In genomic region chr4:77852892-77853495, GRCh38 we compare ENCODE assay signal across 8 cellular contexts. TPM values are rescaled to one million over a fixed set of nuclear protein-coding genes. Genes with fewer than 3 reads are reported as not detected.
DNase-seq lines count a peak whose midpoint lies in the region; ATAC-seq, FAIRE-seq and TF ChIP-seq lines count a peak whose summit lies in the region.

No MANE protein-coding gene starts in this region.

- no peaks in the 10 kb centered on the region for H3K27me3 ChIP-seq in left lung
- H3K27me3 ChIP-seq in mammary epithelial cell (ENCODE audit: insufficient read depth, low read length) = no peaks in the 10 kb centered on the region
- no peaks in the 10 kb centered on the region for H3K27me3 ChIP-seq in H7 (ENCODE audit: control insufficient read depth, insufficient read depth, low read length)

- no peak for FAIRE-seq in GM19239 (lab: Jason Lieb, UNC)

- peak; percentile 94 for ATAC-seq in GM19328 (IDR thresholded peaks at IDR 0.05; ENCODE audit: unreplicated experiment)
- peak; percentile 95 for ATAC-seq in HG03139 (IDR thresholded peaks at IDR 0.05; ENCODE audit: unreplicated experiment)
- peak; percentile 52 for ATAC-seq in left lung

- CTCF ChIA-PET in mammary epithelial cell (lab: Charles Lee; ENCODE audit: low non-redundant PET) = no interaction called here

- H3K27ac ChIP-seq in left lung (no peak overlapping the region), mammary epithelial cell (ENCODE audit: insufficient read depth, low read depth, low read length) (no peak overlapping the region)

- in situ Hi-C loops in mammary epithelial cell (cut with MboI; ENCODE audit: low sequenced_read_pairs in 2 of 2) = no loop called here

- 81% methylated on average over 6 of the region's 7 CpGs for WGBS in mammary epithelial cell (ENCODE audit: low coverage, missing lambda C conversion rate)

- TF ChIP-seq CTCF in left lung (IDR thresholded peaks at IDR 0.05) (no peak), mammary epithelial cell (conservative IDR thresholded peaks at IDR 0.05 in 1 of 2, IDR thresholded peaks at IDR 0.05 in 1 of 2; ENCODE audit: extremely low read depth in 1 of 2, insufficient read depth in 1 of 2, low read depth in 1 of 2, low read length in 2 of 2) (no peak)

- intact Hi-C loops in left lung (cut with DNase I) = no loop called here
- intact Hi-C loops in mammary epithelial cell (cut with micrococcal nuclease) = loop anchor here (10.0 kb wide), 1 partner anchor 468 kb away; no protein-coding TSS in a partner anchor

- no TSS peak for BruUV-seq in mammary epithelial cell (replicated peaks; lab: Mats Ljungman, UMichigan)

- no peaks in the 10 kb centered on the region for H3K36me3 ChIP-seq in left lung
- H3K36me3 ChIP-seq in mammary epithelial cell (ENCODE audit: insufficient read depth, low read length) = no peaks in the 10 kb centered on the region
- H3K36me3 ChIP-seq in H7 (replicated peaks; ENCODE audit: control insufficient read depth, insufficient read depth, low read length) = no peaks in the 10 kb centered on the region

- no peaks in the 10 kb centered on the region for H4K20me1 ChIP-seq in mammary epithelial cell (ENCODE audit: insufficient read depth, low read length)

- peak; percentile 51 to 56 for DNase-seq in activated CD4-positive, alpha-beta T cell treated with anti-CD3 and anti-CD28 coated beads for 4 hours
- no peak for DNase-seq in left lung
- no peak for DNase-seq in mammary epithelial cell
- no peak for DNase-seq in NCI-H146 (lab: John Stamatoyannopoulos, UW)
- no peak for DNase-seq in H7
- DNase-seq in GM19239 (ENCODE audit: insufficient read length, low spot score) = no peak

- no peaks in the 10 kb centered on the region for H3K79me2 ChIP-seq in mammary epithelial cell (ENCODE audit: insufficient read depth, low read length)

- H3K9ac ChIP-seq in mammary epithelial cell (ENCODE audit: insufficient read depth, low read length) = no peak overlapping the region

- no peaks in the 10 kb centered on the region for H3K9me3 ChIP-seq in left lung
- H3K9me3 ChIP-seq in mammary epithelial cell (replicated peaks; ENCODE audit: insufficient read depth, low read length) = no peaks in the 10 kb centered on the region

- H3K4me1 ChIP-seq in left lung (peaks cover 0 to 40% of the 10 kb centered on the region in 2 donors), mammary epithelial cell (ENCODE audit: insufficient read depth, low read length) (no peaks in the 10 kb centered on the region)

- H3K4me3 ChIP-seq in left lung = no peak overlapping the region
- no peak overlapping the region for H3K4me3 ChIP-seq in mammary epithelial cell (replicated peaks in 1 of 3; ENCODE audit: insufficient read depth in 1 of 3, low read depth in 2 of 3, low read length in 3 of 3)
- no peak overlapping the region for H3K4me3 ChIP-seq in H7 (ENCODE audit: insufficient read depth, low read depth, low read length)

- H3K4me2 ChIP-seq in mammary epithelial cell (ENCODE audit: insufficient read depth, low read depth, low read length) = no peak overlapping the region

- H2AFZ ChIP-seq in mammary epithelial cell (ENCODE audit: low read depth, low read length) = no peak overlapping the region

- dilution Hi-C loops in mammary epithelial cell (cut with HindIII; ENCODE audit: low sequenced_read_pairs) = no loop called here

RNA-seq across cellular contexts. Expression of gene MRPL1, which starts 9.6 kb away (rescaled TPM):
- 10 to 100 TPM; 19.2 to 30.5 TPM for total RNA-seq in left lung
- total RNA-seq in mammary epithelial cell = 10 to 100 TPM; 24.8 to 40.9 TPM
- polyA plus RNA-seq in mammary epithelial cell = 20.8 TPM
- 28.9 TPM for polyA minus RNA-seq in mammary epithelial cell
- total RNA-seq in H7 (2014; rRNA removed; shearing (Covaris generic)) = 16.8 and 28.7 TPM in 2 replicates

RNA-seq across cellular contexts. Expression of gene CNOT6L, which starts 33.8 kb away (rescaled TPM):
- total RNA-seq in left lung = 10 to 100 TPM; 35.9 to 43.5 TPM
- 10 to 100 TPM; 23.3 to 36.5 TPM for total RNA-seq in mammary epithelial cell
- 10.9 TPM for polyA plus RNA-seq in mammary epithelial cell
- polyA minus RNA-seq in mammary epithelial cell = 99.2 TPM
- total RNA-seq in H7 (2014; rRNA removed; shearing (Covaris generic)) = 5.1 and 8.7 TPM in 2 replicates

Comparison
In these comparisons a context has a peak if more than half of its experiments do, and no peak if none do; other contexts are left out.
1. DNase-seq: peak in activated CD4-positive, alpha-beta T cell treated with anti-CD3 and anti-CD28 coated beads for 4 hours (2 of 2); none in left lung (0 of 2), mammary epithelial cell (single experiment), NCI-H146 (single experiment), H7 (single experiment) and GM19239 (single experiment).
2. Peak in every context shown above with its lines, with median percentiles within 50 percentile points of each other: ATAC-seq.